In genomic region chr7:53325061-53325460, GRCh38 we compare ENCODE assay signal across 27 cellular contexts.
"Had no signal": no experiment of that assay in that cellular context is flagged by ENCODE, and none has a peak within 500 bp of the region (broad histone marks: within the 10 kb centered on the region; RNA-seq: fewer than 3 reads in every experiment).

No MANE protein-coding gene starts in this region.

- ATAC-seq: activated CD8-positive, alpha-beta T cell treated with anti-CD3 and anti-CD28 coated beads, Interleukin-2, amount 10 ng/mL, durations not matched to agents 7 days and 5 days; gastroesophageal sphincter; heart left ventricle; left ventricle myocardium superior; mucosa of descending colon; sciatic nerve; stimulated activated memory B cell treated with anti-CD40 and anti-IgM and Interleukin-4, amounts not matched to agents 10 μg/mL and 1 μg/mL and 100 μg/mL, for 72 hours had no signal

- H3K27ac ChIP-seq: esophagus muscularis mucosa, gastroesophageal sphincter, heart left ventricle, parathyroid adenoma, stomach, suprapubic skin, tibial nerve, uterus, WERI-Rb-1 had no signal

- H3K4me1 Mint-ChIP-seq: activated naive CD8-positive, alpha-beta T cell treated with anti-CD3 and anti-CD28 coated beads for 36 hours; brain; nephron progenitor cell; stimulated activated memory B cell treated with anti-CD40 and anti-IgM and Interleukin-4, amounts not matched to agents 10 μg/mL and 1 μg/mL and 100 μg/mL, for 72 hours had no signal

- DNase-seq: activated CD4-positive, alpha-beta T cell treated with anti-CD3 and anti-CD28 coated beads, Interleukin-2, amount 50 U/mL, for 1 hour; activated CD4-positive, CD25-positive, alpha-beta regulatory T cell treated with anti-CD3 and anti-CD28 coated beads, Interleukin-2, amount 50 U/mL, for 72 hours; activated CD8-positive, alpha-beta T cell treated with anti-CD3 and anti-CD28 coated beads, Interleukin-2, amount 10 ng/mL, durations not matched to agents 7 days and 5 days; activated naive CD4-positive, alpha-beta T cell treated with Interleukin-2 at 50 U/mL for 16 hours; activated naive CD8-positive, alpha-beta T cell treated with anti-CD3 and anti-CD28 coated beads for 36 hours; activated T-cell treated with anti-CD3 and anti-CD28 coated beads, Interleukin-2, amount 50 U/mL, for 1 hour; amniotic stem cell; caudate nucleus; effector memory CD4-positive, alpha-beta T cell; heart left ventricle; left ventricle myocardium superior; mucosa of descending colon; nephron progenitor cell; nucleus accumbens; small intestine; stimulated activated CD4-positive, alpha-beta T cell treated with anti-CD3 and anti-CD28 coated beads, Interleukin-15, amount 100 ng/mL, for 24 hours; stomach; uterus; WERI-Rb-1 had no signal

- H3K4me3 ChIP-seq: esophagus muscularis mucosa, gastroesophageal sphincter, heart left ventricle, mucosa of descending colon, stomach, suprapubic skin, tibial nerve, uterus had no signal

- H3K4me3 Mint-ChIP-seq: activated CD8-positive, alpha-beta T cell treated with anti-CD3 and anti-CD28 coated beads, Interleukin-2, amount 10 ng/mL, durations not matched to agents 7 days and 5 days; activated naive CD8-positive, alpha-beta T cell treated with anti-CD3 and anti-CD28 coated beads for 36 hours; brain; nephron progenitor cell; stimulated activated memory B cell treated with anti-CD40 and anti-IgM and Interleukin-4, amounts not matched to agents 10 μg/mL and 1 μg/mL and 100 μg/mL, for 72 hours had no signal

- H3K27ac Mint-ChIP-seq: activated CD8-positive, alpha-beta T cell treated with anti-CD3 and anti-CD28 coated beads, Interleukin-2, amount 10 ng/mL, durations not matched to agents 7 days and 5 days; activated naive CD8-positive, alpha-beta T cell treated with anti-CD3 and anti-CD28 coated beads for 36 hours; brain; nephron progenitor cell; stimulated activated memory B cell treated with anti-CD40 and anti-IgM and Interleukin-4, amounts not matched to agents 10 μg/mL and 1 μg/mL and 100 μg/mL, for 72 hours had no signal

- H3K36me3 Mint-ChIP-seq: activated naive CD8-positive, alpha-beta T cell treated with anti-CD3 and anti-CD28 coated beads for 36 hours; brain; stimulated activated memory B cell treated with anti-CD40 and anti-IgM and Interleukin-4, amounts not matched to agents 10 μg/mL and 1 μg/mL and 100 μg/mL, for 72 hours had no signal

- H3K27me3 Mint-ChIP-seq: activated naive CD8-positive, alpha-beta T cell treated with anti-CD3 and anti-CD28 coated beads for 36 hours; brain; stimulated activated memory B cell treated with anti-CD40 and anti-IgM and Interleukin-4, amounts not matched to agents 10 μg/mL and 1 μg/mL and 100 μg/mL, for 72 hours had no signal
